In the genomic region with DNA sequence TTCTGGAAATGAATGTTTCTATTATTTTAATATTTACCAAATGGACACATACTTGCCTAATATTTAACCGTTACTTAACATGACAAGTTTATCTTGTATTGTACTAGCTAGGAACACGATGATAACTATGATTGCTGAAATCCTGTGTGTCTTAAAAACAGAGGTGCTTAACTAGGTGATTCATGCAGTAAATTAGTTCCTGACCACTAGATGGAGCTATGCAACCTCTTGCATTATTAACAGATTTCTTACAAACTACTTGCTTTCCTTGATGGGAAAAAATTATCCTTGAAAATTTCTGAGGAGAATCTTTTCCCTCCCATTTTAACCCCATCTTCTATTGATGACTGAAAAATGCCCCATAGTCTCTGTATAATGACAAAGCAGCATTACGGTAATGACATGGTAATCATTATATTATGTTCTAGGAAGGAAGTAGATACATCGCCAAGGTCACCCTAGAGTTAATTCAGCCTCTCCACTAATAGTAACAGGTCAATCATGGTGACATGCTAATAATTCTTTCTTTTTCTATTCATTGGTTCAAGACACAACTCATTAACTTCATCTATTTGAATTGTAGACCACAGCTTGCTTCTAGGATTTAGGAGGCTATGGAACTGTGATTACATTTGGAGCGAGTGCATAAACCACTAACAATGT, we compare ENCODE assay signal across 7 cellular contexts.
DNase-seq lines count a peak whose midpoint lies in the region; ATAC-seq and TF ChIP-seq lines count a peak whose summit lies in the region.

No MANE protein-coding gene starts in this region.

- DNase-seq in GM12864 (ENCODE audit: low read depth) (peak; percentile 13), NCI-H2029 treated with DMSO at 0.1 percent for 48 hours (lab: John Stamatoyannopoulos, UW) (peak; percentile 12), body of pancreas (no peak), left kidney (ENCODE audit: low read depth, low spot score) (peak; percentile 82), NK-92 (lab: John Stamatoyannopoulos, UW; ENCODE audit: unreplicated experiment) (no peak)

- no peak overlapping the region for H3K4me3 ChIP-seq in GM12864 (ENCODE audit: low read depth, low read length)
- no peak overlapping the region for H3K4me3 ChIP-seq in body of pancreas

- H3K36me3 ChIP-seq in body of pancreas (replicated peaks in 1 of 2; ENCODE audit: insufficient read depth in 1 of 2, low read depth in 2 of 2): no peaks in the 10 kb centered on the region

- WGBS in body of pancreas, 2 donors: 24 to 31% methylated on average over 5 of the region's 5 CpGs

- H3K9me3 ChIP-seq in body of pancreas: no peaks in the 10 kb centered on the region

- no peaks in the 10 kb centered on the region for H3K27me3 ChIP-seq in body of pancreas

- ATAC-seq in HG02642 (IDR thresholded peaks at IDR 0.05; ENCODE audit: poor library complexity, unreplicated experiment) (peak; percentile 65), body of pancreas (peak; percentile 45), GM21381 (IDR thresholded peaks at IDR 0.05; ENCODE audit: unreplicated experiment) (no peak)

- no peaks in the 10 kb centered on the region for H3K4me1 ChIP-seq in body of pancreas

- peak; percentile 71 for TF ChIP-seq CTCF in GM12864 (IDR thresholded peaks at IDR 0.05; ENCODE audit: low read depth, low read length, missing control alignments)
- TF ChIP-seq CTCF in body of pancreas (IDR thresholded peaks at IDR 0.05): peak; percentile 11 to 70 (median 64)

- no peak for TF ChIP-seq POLR2A in body of pancreas (IDR thresholded peaks at IDR 0.05)

- intact Hi-C loops in body of pancreas (cut with DNase I): no loop called here

- no peak overlapping the region for H3K27ac ChIP-seq in body of pancreas

Comparison
In these comparisons a context has a peak if more than half of its experiments do, and no peak if none do; other contexts are left out.
1. DNase-seq: peak in GM12864 (single experiment), NCI-H2029 treated with DMSO at 0.1 percent for 48 hours (single experiment) and left kidney (single experiment); none in body of pancreas (0 of 4) and NK-92 (single experiment).